Comparison of ENCODE assay signal across 1 cellular context in genomic region chr19:1845642-1846041, GRCh38.
TF ChIP-seq lines count a peak whose summit lies in the region.

No MANE protein-coding gene starts in this region.

TF ChIP-seq in K562, 482 proteins besides CTCF, POLR2A, EP300 and RAD21:
- TF ChIP-seq RBM15 (IDR thresholded peaks at IDR 0.05; ENCODE audit: insufficient read depth, low read length) (no peak), CUX1 (CRISPR knock-in tag; IDR thresholded peaks at IDR 0.05) (no peak), RUNX1 (IDR thresholded peaks at IDR 0.05; ENCODE audit: low read depth) (no peak), HBP1 (CRISPR knock-in tag; IDR thresholded peaks at IDR 0.05) (no peak), SNIP1 (IDR thresholded peaks at IDR 0.05; ENCODE audit: low read depth) (no peak), AFF1 (IDR thresholded peaks at IDR 0.05; ENCODE audit: low read depth in 1 of 2, partially characterized antibody in 2 of 2) (no peak), MLLT1 (IDR thresholded peaks at IDR 0.05) (no peak), POLR2G (IDR thresholded peaks at IDR 0.05; ENCODE audit: low read depth, low read length) (no peak; the same call in 1 of the 2 replicates), DACH1 (IDR thresholded peaks at IDR 0.05; ENCODE audit: partially characterized antibody) (no peak), ZNF165 (CRISPR knock-in tag; IDR thresholded peaks at IDR 0.05; ENCODE audit: borderline replicate concordance) (no peak)
